In genomic region chr6:135114355-135115145, GRCh38 we compare ENCODE assay signal across 9 cellular contexts. TPM values are rescaled to one million over a fixed set of nuclear protein-coding genes. Genes with fewer than 3 reads are reported as not detected.
DNase-seq lines count a peak whose midpoint lies in the region; ATAC-seq and TF ChIP-seq lines count a peak whose summit lies in the region.
"Had no signal": no experiment of that assay in that cellular context is flagged by ENCODE, and none has a peak within 500 bp of the region (broad histone marks: within the 10 kb centered on the region; RNA-seq: fewer than 3 reads in every experiment).

No MANE protein-coding gene starts in this region.

- H3K36me3 Mint-ChIP-seq in activated naive CD4-positive, alpha-beta T cell treated with anti-CD3 and anti-CD28 coated beads, Interleukin-2, amount 50 U/mL, for 72 hours: peaks cover 8 to 14% of the 10 kb centered on the region in 2 donors

- no peaks in the 10 kb centered on the region for H3K4me1 ChIP-seq in adrenal gland (replicated peaks in 1 of 2)
- H3K4me1 ChIP-seq in stomach: no peaks in the 10 kb centered on the region

- TF ChIP-seq POLR2A in adrenal gland (IDR thresholded peaks at IDR 0.05) (no peak), stomach (IDR thresholded peaks at IDR 0.05) (no peak)

- intact Hi-C loops in adrenal gland (cut with DNase I): no loop called here
- intact Hi-C loops in stomach (cut with DNase I; ENCODE audit: low total_unique reads): no loop called here

- TF ChIP-seq CTCF in GM12865 (IDR thresholded peaks at IDR 0.05; ENCODE audit: insufficient read depth, low read depth, low read length, missing control alignments) (no peak), adrenal gland (IDR thresholded peaks at IDR 0.05) (no peak), stomach (IDR thresholded peaks at IDR 0.05) (no peak)

- H3K27ac Mint-ChIP-seq in activated naive CD4-positive, alpha-beta T cell treated with anti-CD3 and anti-CD28 coated beads, Interleukin-2, amount 50 U/mL, for 72 hours: peak overlapping the region; percentile 96 to 99

- no peaks in the 10 kb centered on the region for H3K27me3 ChIP-seq in adrenal gland
- H3K27me3 ChIP-seq in stomach: no peaks in the 10 kb centered on the region

- no peak for TF ChIP-seq EP300 in stomach (IDR thresholded peaks at IDR 0.05)

- H3K9me3 Mint-ChIP-seq in activated naive CD4-positive, alpha-beta T cell treated with anti-CD3 and anti-CD28 coated beads, Interleukin-2, amount 50 U/mL, for 72 hours: peaks cover 6 to 7% of the 10 kb centered on the region in 2 donors

- no peaks in the 10 kb centered on the region for H3K9me3 ChIP-seq in adrenal gland (replicated peaks in 1 of 3)
- H3K9me3 ChIP-seq in stomach: no peaks in the 10 kb centered on the region

- DNase-seq in GM12865 (ENCODE audit: low read depth): peak; percentile 81
- peak; percentile 54 to 66 for DNase-seq in activated naive CD4-positive, alpha-beta T cell treated with anti-CD3 and anti-CD28 coated beads, Interleukin-2, amount 50 U/mL, for 72 hours (ENCODE audit: low spot score in 2 of 2)
- DNase-seq in GOT3 (lab: John Stamatoyannopoulos, UW): no peak
- no peak for DNase-seq in adrenal gland
- DNase-seq in stomach: no peak
- DNase-seq in NCI-H82 treated with DMSO at 0.1 percent for 48 hours (lab: John Stamatoyannopoulos, UW; ENCODE audit: unreplicated experiment): no peak
- DNase-seq: DMS53 had no signal

- 86 to 89% (median 87%) methylated on average over 11 of the region's 11 CpGs for WGBS in adrenal gland, 4 donors
- 74 to 85% (median 78%) methylated on average over 11 of the region's 11 CpGs for whole genome bisulfite sequencing in stomach, 5 donors

- peak; percentile 71 for ATAC-seq in GM21367 (IDR thresholded peaks at IDR 0.05; ENCODE audit: unreplicated experiment)
- ATAC-seq in HG03280 (IDR thresholded peaks at IDR 0.05; ENCODE audit: unreplicated experiment): peak; percentile 59
- ATAC-seq in activated naive CD4-positive, alpha-beta T cell treated with anti-CD3 and anti-CD28 coated beads, Interleukin-2, amount 50 U/mL, for 72 hours: peak; percentile 79 to 83

- H3K36me3 ChIP-seq in adrenal gland (replicated peaks in 1 of 2): no peaks in the 10 kb centered on the region
- no peaks in the 10 kb centered on the region for H3K36me3 ChIP-seq in stomach

- H3K27ac ChIP-seq in adrenal gland: no peak overlapping the region
- H3K27ac ChIP-seq in stomach: no peak overlapping the region

- H3K4me3 ChIP-seq in GM12865 (ENCODE audit: low read depth, low read length) (no peak overlapping the region), adrenal gland (no peak overlapping the region), stomach (no peak overlapping the region)

RNA-seq across cellular contexts. Expression of gene HBS1L, which starts 59.9 kb away (rescaled TPM):
- 100 to 1,000 TPM; 147 to 234 TPM for total RNA-seq in activated naive CD4-positive, alpha-beta T cell treated with anti-CD3 and anti-CD28 coated beads, Interleukin-2, amount 50 U/mL, for 72 hours
- 10 to 100 TPM; 42.2 to 79.4 (median 58.4) TPM for total RNA-seq in adrenal gland
- polyA plus RNA-seq in adrenal gland: 100 to 1,000 TPM in 1 of 3 donors, 10 to 100 TPM in 2; 17.0 to 121 (median 18.7) TPM
- total RNA-seq in stomach: 10 to 100 TPM; 18.1 to 63.5 (median 48.7) TPM
- 10 to 100 TPM; 14.3 to 28.2 (median 23.2) TPM for polyA plus RNA-seq in stomach

Comparison
In these comparisons a context has a peak if more than half of its experiments do, and no peak if none do; other contexts are left out.
1. DNase-seq: peak in GM12865 (single experiment) and activated naive CD4-positive, alpha-beta T cell treated with anti-CD3 and anti-CD28 coated beads, Interleukin-2, amount 50 U/mL, for 72 hours (2 of 2); none in GOT3 (single experiment), adrenal gland (0 of 7), stomach (single experiment) and NCI-H82 treated with DMSO at 0.1 percent for 48 hours (single experiment).
2. Peak in every context shown above with its lines, with median percentiles within 50 percentile points of each other: ATAC-seq.